9 cellular contexts compared by ENCODE assay signal in the genomic region with DNA sequence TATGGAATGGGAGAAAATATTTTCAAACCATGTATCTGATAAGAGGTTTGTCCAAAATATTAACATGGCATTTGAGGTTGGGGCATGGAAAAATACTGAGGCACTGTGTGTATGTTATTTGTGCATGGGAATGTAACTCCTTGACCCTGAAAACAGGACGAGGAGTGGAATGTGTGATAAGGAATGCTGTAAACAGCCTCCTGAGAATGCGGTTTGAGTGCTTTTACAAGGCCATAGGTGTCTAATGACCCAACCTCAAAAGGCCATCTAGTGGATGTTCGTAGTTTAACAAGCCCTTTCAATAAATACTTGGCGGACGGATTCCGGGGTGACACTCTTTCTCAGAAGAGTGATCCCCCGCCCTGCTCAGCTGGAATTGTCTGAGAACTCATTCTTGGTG.
DNase-seq lines count a peak whose midpoint lies in the region; ATAC-seq and TF ChIP-seq lines count a peak whose summit lies in the region.
"Had no signal": no experiment of that assay in that cellular context is flagged by ENCODE, and none has a peak within 500 bp of the region (broad histone marks: within the 10 kb centered on the region; RNA-seq: fewer than 3 reads in every experiment).

No MANE protein-coding gene starts in this region.

- peaks cover 2% of the 10 kb centered on the region for H3K9me3 Mint-ChIP-seq in Calu3 (ENCODE audit: low read depth, unreplicated experiment)

- no peaks in the 10 kb centered on the region for H3K4me1 ChIP-seq in suprapubic skin

- H3K4me1 Mint-ChIP-seq in Calu3 (ENCODE audit: low read depth, unreplicated experiment) = peaks cover 31% of the 10 kb centered on the region

- peak; percentile 14 for TF ChIP-seq CTCF in Calu3 (IDR thresholded peaks at IDR 0.05; ENCODE audit: unreplicated experiment)
- no peak for TF ChIP-seq CTCF in suprapubic skin (IDR thresholded peaks at IDR 0.05)

- intact Hi-C loops in Calu3 (cut with micrococcal nuclease; ENCODE audit: unreplicated experiment) = loop anchor here (1.0 to 10.0 kb wide), 3 partner anchors 44 to 271 kb away; no protein-coding TSS in a partner anchor

- CTCF ChIA-PET in Calu3 (lab: Charles Lee) = interaction anchor here (0.6 to 0.7 kb wide), 3 partner anchors 8 to 193 kb away, joined by 3 to 4 read pairs (median 3); no protein-coding TSS in a partner anchor

- no peak overlapping the region for H3K27ac Mint-ChIP-seq in Calu3 (ENCODE audit: unreplicated experiment)

- WGBS in suprapubic skin = 17% methylated on average over 7 of the region's 7 CpGs

- peak; percentile 32 for DNase-seq in Calu3
- DNase-seq in HT1080 (ENCODE audit: low read depth) = peak; percentile 70
- peak; percentile 8 for DNase-seq in T1000 (lab: John Stamatoyannopoulos, UW)
- peak; percentile 92 for DNase-seq in islet precursor cell
- no peak for DNase-seq in suprapubic skin (ENCODE audit: low spot score in 2 of 2)
- no peak for DNase-seq in NCI-H510A treated with DMSO at 0.1 percent for 48 hours (lab: John Stamatoyannopoulos, UW)
- DNase-seq in medulla oblongata (ENCODE audit: extremely low spot score) = no peak
- DNase-seq: retina had no signal

- no peak overlapping the region for H3K4me3 ChIP-seq in suprapubic skin

- BruUV-seq in Calu3 (replicated peaks; lab: Mats Ljungman, UMichigan) = no TSS peak

- H3K36me3 Mint-ChIP-seq in Calu3 (ENCODE audit: insufficient read depth, unreplicated experiment) = no peaks in the 10 kb centered on the region

- H3K36me3 ChIP-seq in suprapubic skin = no peaks in the 10 kb centered on the region

- TF ChIP-seq POLR2A in suprapubic skin (IDR thresholded peaks at IDR 0.05) = no peak

- ATAC-seq in HG03457 (IDR thresholded peaks at IDR 0.05; ENCODE audit: unreplicated experiment) = no peak

- no peak overlapping the region for H3K4me3 Mint-ChIP-seq in Calu3 (ENCODE audit: low read depth, unreplicated experiment)

- H3K27me3 Mint-ChIP-seq in Calu3 (ENCODE audit: unreplicated experiment) = no peaks in the 10 kb centered on the region

- TF ChIP-seq EP300 in suprapubic skin (IDR thresholded peaks at IDR 0.05) = no peak

- H3K9me3 ChIP-seq in suprapubic skin = no peaks in the 10 kb centered on the region

- H3K27ac ChIP-seq in suprapubic skin = no peak overlapping the region

- no peaks in the 10 kb centered on the region for H3K27me3 ChIP-seq in suprapubic skin

Comparison
In these comparisons a context has a peak if more than half of its experiments do, and no peak if none do; other contexts are left out.
1. DNase-seq: peak in Calu3 (single experiment), HT1080 (single experiment), T1000 (single experiment) and islet precursor cell (single experiment); none in suprapubic skin (0 of 2), NCI-H510A treated with DMSO at 0.1 percent for 48 hours (single experiment) and medulla oblongata (single experiment).